ENCODE assay signal across 13 cellular contexts in genomic region chr7:129295015-129295423, GRCh38.
DNase-seq lines count a peak whose midpoint lies in the region; ATAC-seq and FAIRE-seq lines count a peak whose summit lies in the region.
"Had no signal": no experiment of that assay in that cellular context is flagged by ENCODE, and none has a peak within 500 bp of the region (broad histone marks: within the 10 kb centered on the region; RNA-seq: fewer than 3 reads in every experiment).

No MANE protein-coding gene starts in this region.

- H3K36me3 ChIP-seq in adipocyte (ENCODE audit: control insufficient read depth, insufficient read depth, low read length, severe bottlenecking) (no peaks in the 10 kb centered on the region), skeletal muscle tissue (ENCODE audit: control insufficient read depth in 3 of 3, insufficient read depth in 3 of 3, low read length in 3 of 3) (no peaks in the 10 kb centered on the region)
- H3K36me3 ChIP-seq: heart right ventricle had no signal

- H3K4me1 ChIP-seq in adipocyte (ENCODE audit: control insufficient read depth, insufficient read depth, low read length) (peaks cover 19% of the 10 kb centered on the region), skeletal muscle tissue (ENCODE audit: control insufficient read depth in 3 of 3, insufficient read depth in 3 of 3, low read length in 3 of 3) (peaks cover 6 to 15% (median 7%) of the 10 kb centered on the region in 3 donors)

- H3K9me3 ChIP-seq in adipocyte (ENCODE audit: control insufficient read depth, low read length) (no peaks in the 10 kb centered on the region), skeletal muscle tissue (ENCODE audit: control insufficient read depth in 3 of 3, low read length in 3 of 3) (no peaks in the 10 kb centered on the region)
- H3K9me3 ChIP-seq: heart right ventricle had no signal

- H3K27me3 ChIP-seq in adipocyte (replicated peaks; ENCODE audit: control insufficient read depth, insufficient read depth, low read length) (no peaks in the 10 kb centered on the region), skeletal muscle tissue (ENCODE audit: control insufficient read depth in 3 of 3, insufficient read depth in 3 of 3, low read length in 3 of 3) (no peaks in the 10 kb centered on the region)
- H3K27me3 ChIP-seq: heart right ventricle had no signal

- intact Hi-C loops in head of caudate nucleus (cut with DNase I): no loop called here

- H3K9ac ChIP-seq in adipocyte (ENCODE audit: low read length) (no peak overlapping the region), skeletal muscle tissue (ENCODE audit: low read depth in 1 of 3, low read length in 3 of 3) (peak overlapping the region in 2 of 3 donors; percentile 26 to 44)

- no peaks in the 10 kb centered on the region for H3K36me3 Mint-ChIP-seq in stimulated activated effector memory CD8-positive, alpha-beta T cell treated with anti-CD3 and anti-CD28 coated beads, Interleukin-12 subunit alpha, Interleukin-12 subunit beta, amount 100 ng/mL, for 72 hours

- H3K27ac Mint-ChIP-seq in stimulated activated effector memory CD8-positive, alpha-beta T cell treated with anti-CD3 and anti-CD28 coated beads, Interleukin-12 subunit alpha, Interleukin-12 subunit beta, amount 100 ng/mL, for 72 hours: no peak overlapping the region

- peak; percentile 49 for DNase-seq in NCI-H2171 treated with DMSO at 0.1 percent for 48 hours (lab: John Stamatoyannopoulos, UW)
- no peak for DNase-seq in NCI-H2171 (lab: John Stamatoyannopoulos, UW)
- peak; percentile 96 for DNase-seq in adipocyte (ENCODE audit: low read depth)
- DNase-seq in head of caudate nucleus: peak in 23 of 42 donors; percentile 8 to 75 (median 24)
- DNase-seq in HTR-8/SVneo (ENCODE audit: insufficient read length, low spot score): no peak
- DNase-seq in stimulated activated CD4-positive, alpha-beta T cell treated with anti-CD3 and anti-CD28 coated beads, Interleukin-2, amount 100 ng/mL, for 48 hours: no peak
- no peak for DNase-seq in stimulated activated effector memory CD8-positive, alpha-beta T cell treated with anti-CD3 and anti-CD28 coated beads, Interleukin-12 subunit alpha, Interleukin-12 subunit beta, amount 100 ng/mL, for 72 hours (ENCODE audit: low spot score in 2 of 2)
- DNase-seq: heart right ventricle, NCI-H2081 treated with DMSO at 0.1 percent for 48 hours, T-helper 2 cell had no signal

- H3K4me1 Mint-ChIP-seq in stimulated activated effector memory CD8-positive, alpha-beta T cell treated with anti-CD3 and anti-CD28 coated beads, Interleukin-12 subunit alpha, Interleukin-12 subunit beta, amount 100 ng/mL, for 72 hours: no peaks in the 10 kb centered on the region

- H3K4me3 Mint-ChIP-seq in stimulated activated effector memory CD8-positive, alpha-beta T cell treated with anti-CD3 and anti-CD28 coated beads, Interleukin-12 subunit alpha, Interleukin-12 subunit beta, amount 100 ng/mL, for 72 hours: no peak overlapping the region

- no peaks in the 10 kb centered on the region for H3K9me3 Mint-ChIP-seq in stimulated activated effector memory CD8-positive, alpha-beta T cell treated with anti-CD3 and anti-CD28 coated beads, Interleukin-12 subunit alpha, Interleukin-12 subunit beta, amount 100 ng/mL, for 72 hours

- no peak for ATAC-seq in stimulated activated effector memory CD8-positive, alpha-beta T cell treated with anti-CD3 and anti-CD28 coated beads, Interleukin-12 subunit alpha, Interleukin-12 subunit beta, amount 100 ng/mL, for 72 hours

- H3K4me3 ChIP-seq in adipocyte (ENCODE audit: low read length) (peak overlapping the region; percentile 28), skeletal muscle tissue (ENCODE audit: low read length in 3 of 3) (peak overlapping the region in 1 of 3 donors; percentile 54)
- H3K4me3 ChIP-seq: heart right ventricle had no signal

- FAIRE-seq in HTR-8/SVneo (lab: Jason Lieb, UNC): no peak
- FAIRE-seq: A204.1, GM12891 had no signal

- peak overlapping the region; percentile 14 for H3K27ac ChIP-seq in skeletal muscle tissue (ENCODE audit: low read depth, low read length)
- H3K27ac ChIP-seq: heart right ventricle had no signal

Comparison
In these comparisons a context has a peak if more than half of its experiments do, and no peak if none do; other contexts are left out.
1. DNase-seq: peak in NCI-H2171 treated with DMSO at 0.1 percent for 48 hours (single experiment), adipocyte (single experiment) and head of caudate nucleus (23 of 42); none in NCI-H2171 (single experiment), HTR-8/SVneo (single experiment), stimulated activated CD4-positive, alpha-beta T cell treated with anti-CD3 and anti-CD28 coated beads, Interleukin-2, amount 100 ng/mL, for 48 hours (0 of 2) and stimulated activated effector memory CD8-positive, alpha-beta T cell treated with anti-CD3 and anti-CD28 coated beads, Interleukin-12 subunit alpha, Interleukin-12 subunit beta, amount 100 ng/mL, for 72 hours (0 of 2).